1 cellular context compared by ENCODE assay signal in the genomic region with DNA sequence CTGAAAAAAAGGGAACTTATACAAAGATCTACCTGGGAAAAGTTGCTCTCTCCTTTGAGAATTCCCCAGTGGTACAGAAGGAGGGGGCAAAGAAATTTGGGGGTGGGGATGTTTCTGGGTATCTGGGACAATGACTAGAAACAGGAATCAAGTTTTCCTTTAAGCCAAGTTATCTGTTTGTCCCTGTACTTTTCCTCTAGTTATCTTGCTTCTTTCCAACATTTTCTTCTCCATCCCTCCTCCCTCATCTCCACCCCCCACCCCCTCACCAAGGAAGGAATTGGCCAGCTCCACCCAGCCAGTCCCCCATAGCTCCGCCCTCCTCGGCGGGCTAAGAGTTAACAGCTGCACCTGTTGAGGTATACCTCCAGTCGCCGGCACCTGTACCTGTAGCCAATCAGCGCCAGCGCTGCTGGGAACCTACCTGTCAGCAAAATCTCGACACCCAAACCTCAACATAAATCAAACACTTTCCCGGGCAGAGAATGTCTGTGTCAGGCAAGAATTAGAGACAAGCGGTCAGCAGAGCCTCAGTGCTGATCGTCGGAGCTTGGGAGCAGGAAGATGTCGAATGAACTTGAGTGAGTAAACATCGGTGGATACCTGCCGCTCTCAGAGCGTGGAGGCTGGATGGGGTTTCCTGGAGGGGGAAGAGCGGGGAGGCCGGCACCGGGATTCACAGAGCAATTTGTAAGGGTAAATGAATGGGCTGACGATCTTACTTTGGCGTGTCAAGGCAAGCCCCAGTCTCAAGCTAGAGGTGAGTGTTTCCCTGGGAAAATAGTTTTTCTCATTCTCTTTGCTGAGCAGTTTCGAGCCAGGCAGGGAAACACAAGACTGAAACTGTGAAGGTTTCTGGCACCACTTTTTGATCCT.
TF ChIP-seq lines count a peak whose summit lies in the region.

GRHL3 (plus strand) TSS at position 370 of the 876 bp plus-strand sequence; CDS start at position 565, 195 bp downstream.

TF ChIP-seq in H1, 55 proteins besides CTCF, POLR2A, EP300 and RAD21 (continued from another document):
- TF ChIP-seq MAX (IDR thresholded peaks at IDR 0.05) (no peak), KDM1A (IDR thresholded peaks at IDR 0.05; ENCODE audit: borderline replicate concordance, low read length) (0 out of 2 replicates have a peak, but pooled peaks have one; percentile 21), CHD1 (IDR thresholded peaks at IDR 0.05; ENCODE audit: low read depth, low read length) (no peak), TEAD4 (IDR thresholded peaks at IDR 0.05; ENCODE audit: low read depth, low read length) (0 out of 2 replicates have a peak, but pooled peaks have one; percentile 26), SIN3A (conservative IDR thresholded peaks at IDR 0.05 in 1 of 2, IDR thresholded peaks at IDR 0.05 in 1 of 2; ENCODE audit: low read depth in 1 of 2, low read length in 2 of 2) (peak in 1 of 2 experiments; percentile 74; a peak in 2 of 4 replicates), MAFK (IDR thresholded peaks at IDR 0.05; ENCODE audit: low read depth, low read length) (peak; percentile 74; the same call in 1 of the 2 replicates), E2F6 (IDR thresholded peaks at IDR 0.05) (0 out of 2 replicates have a peak, but pooled peaks have one; percentile 12), CREB1 (IDR thresholded peaks at IDR 0.05) (0 out of 2 replicates have a peak, but pooled peaks have one; percentile 36), SP4 (IDR thresholded peaks at IDR 0.05; ENCODE audit: low read length) (no peak), BRCA1 (IDR thresholded peaks at IDR 0.05; ENCODE audit: low read depth, low read length) (no peak), BCL11A (IDR thresholded peaks at IDR 0.05; ENCODE audit: low read depth in 2 of 2, low read length in 2 of 2) (no peak), YY1 (IDR thresholded peaks at IDR 0.05; ENCODE audit: low read depth, low read length) (peak; percentile 43; the same call in 1 of the 2 replicates), TBP (IDR thresholded peaks at IDR 0.05; ENCODE audit: low read depth, low read length) (no peak)
- TF ChIP-seq, protein P1, sequence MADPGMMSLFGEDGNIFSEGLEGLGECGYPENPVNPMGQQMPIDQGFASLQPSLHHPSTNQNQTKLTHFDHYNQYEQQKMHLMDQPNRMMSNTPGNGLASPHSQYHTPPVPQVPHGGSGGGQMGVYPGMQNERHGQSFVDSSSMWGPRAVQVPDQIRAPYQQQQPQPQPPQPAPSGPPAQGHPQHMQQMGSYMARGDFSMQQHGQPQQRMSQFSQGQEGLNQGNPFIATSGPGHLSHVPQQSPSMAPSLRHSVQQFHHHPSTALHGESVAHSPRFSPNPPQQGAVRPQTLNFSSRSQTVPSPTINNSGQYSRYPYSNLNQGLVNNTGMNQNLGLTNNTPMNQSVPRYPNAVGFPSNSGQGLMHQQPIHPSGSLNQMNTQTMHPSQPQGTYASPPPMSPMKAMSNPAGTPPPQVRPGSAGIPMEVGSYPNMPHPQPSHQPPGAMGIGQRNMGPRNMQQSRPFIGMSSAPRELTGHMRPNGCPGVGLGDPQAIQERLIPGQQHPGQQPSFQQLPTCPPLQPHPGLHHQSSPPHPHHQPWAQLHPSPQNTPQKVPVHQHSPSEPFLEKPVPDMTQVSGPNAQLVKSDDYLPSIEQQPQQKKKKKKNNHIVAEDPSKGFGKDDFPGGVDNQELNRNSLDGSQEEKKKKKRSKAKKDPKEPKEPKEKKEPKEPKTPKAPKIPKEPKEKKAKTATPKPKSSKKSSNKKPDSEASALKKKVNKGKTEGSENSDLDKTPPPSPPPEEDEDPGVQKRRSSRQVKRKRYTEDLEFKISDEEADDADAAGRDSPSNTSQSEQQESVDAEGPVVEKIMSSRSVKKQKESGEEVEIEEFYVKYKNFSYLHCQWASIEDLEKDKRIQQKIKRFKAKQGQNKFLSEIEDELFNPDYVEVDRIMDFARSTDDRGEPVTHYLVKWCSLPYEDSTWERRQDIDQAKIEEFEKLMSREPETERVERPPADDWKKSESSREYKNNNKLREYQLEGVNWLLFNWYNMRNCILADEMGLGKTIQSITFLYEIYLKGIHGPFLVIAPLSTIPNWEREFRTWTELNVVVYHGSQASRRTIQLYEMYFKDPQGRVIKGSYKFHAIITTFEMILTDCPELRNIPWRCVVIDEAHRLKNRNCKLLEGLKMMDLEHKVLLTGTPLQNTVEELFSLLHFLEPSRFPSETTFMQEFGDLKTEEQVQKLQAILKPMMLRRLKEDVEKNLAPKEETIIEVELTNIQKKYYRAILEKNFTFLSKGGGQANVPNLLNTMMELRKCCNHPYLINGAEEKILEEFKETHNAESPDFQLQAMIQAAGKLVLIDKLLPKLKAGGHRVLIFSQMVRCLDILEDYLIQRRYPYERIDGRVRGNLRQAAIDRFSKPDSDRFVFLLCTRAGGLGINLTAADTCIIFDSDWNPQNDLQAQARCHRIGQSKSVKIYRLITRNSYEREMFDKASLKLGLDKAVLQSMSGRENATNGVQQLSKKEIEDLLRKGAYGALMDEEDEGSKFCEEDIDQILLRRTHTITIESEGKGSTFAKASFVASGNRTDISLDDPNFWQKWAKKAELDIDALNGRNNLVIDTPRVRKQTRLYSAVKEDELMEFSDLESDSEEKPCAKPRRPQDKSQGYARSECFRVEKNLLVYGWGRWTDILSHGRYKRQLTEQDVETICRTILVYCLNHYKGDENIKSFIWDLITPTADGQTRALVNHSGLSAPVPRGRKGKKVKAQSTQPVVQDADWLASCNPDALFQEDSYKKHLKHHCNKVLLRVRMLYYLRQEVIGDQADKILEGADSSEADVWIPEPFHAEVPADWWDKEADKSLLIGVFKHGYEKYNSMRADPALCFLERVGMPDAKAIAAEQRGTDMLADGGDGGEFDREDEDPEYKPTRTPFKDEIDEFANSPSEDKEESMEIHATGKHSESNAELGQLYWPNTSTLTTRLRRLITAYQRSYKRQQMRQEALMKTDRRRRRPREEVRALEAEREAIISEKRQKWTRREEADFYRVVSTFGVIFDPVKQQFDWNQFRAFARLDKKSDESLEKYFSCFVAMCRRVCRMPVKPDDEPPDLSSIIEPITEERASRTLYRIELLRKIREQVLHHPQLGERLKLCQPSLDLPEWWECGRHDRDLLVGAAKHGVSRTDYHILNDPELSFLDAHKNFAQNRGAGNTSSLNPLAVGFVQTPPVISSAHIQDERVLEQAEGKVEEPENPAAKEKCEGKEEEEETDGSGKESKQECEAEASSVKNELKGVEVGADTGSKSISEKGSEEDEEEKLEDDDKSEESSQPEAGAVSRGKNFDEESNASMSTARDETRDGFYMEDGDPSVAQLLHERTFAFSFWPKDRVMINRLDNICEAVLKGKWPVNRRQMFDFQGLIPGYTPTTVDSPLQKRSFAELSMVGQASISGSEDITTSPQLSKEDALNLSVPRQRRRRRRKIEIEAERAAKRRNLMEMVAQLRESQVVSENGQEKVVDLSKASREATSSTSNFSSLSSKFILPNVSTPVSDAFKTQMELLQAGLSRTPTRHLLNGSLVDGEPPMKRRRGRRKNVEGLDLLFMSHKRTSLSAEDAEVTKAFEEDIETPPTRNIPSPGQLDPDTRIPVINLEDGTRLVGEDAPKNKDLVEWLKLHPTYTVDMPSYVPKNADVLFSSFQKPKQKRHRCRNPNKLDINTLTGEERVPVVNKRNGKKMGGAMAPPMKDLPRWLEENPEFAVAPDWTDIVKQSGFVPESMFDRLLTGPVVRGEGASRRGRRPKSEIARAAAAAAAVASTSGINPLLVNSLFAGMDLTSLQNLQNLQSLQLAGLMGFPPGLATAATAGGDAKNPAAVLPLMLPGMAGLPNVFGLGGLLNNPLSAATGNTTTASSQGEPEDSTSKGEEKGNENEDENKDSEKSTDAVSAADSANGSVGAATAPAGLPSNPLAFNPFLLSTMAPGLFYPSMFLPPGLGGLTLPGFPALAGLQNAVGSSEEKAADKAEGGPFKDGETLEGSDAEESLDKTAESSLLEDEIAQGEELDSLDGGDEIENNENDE (IDR thresholded peaks at IDR 0.05; ENCODE audit: insufficient replicate concordance, low read length), result no peak
